In genomic region chr10:131579251-131580071, GRCh38 we compare ENCODE assay signal across 18 cellular contexts.
A peak's percentile ranks its signal among the peaks of the same experiment; 100 is the strongest.
DNase-seq lines count a peak whose midpoint lies in the region; ATAC-seq and TF ChIP-seq lines count a peak whose summit lies in the region.
"Had no signal": no experiment of that assay in that cellular context is flagged by ENCODE, and none has a peak within 500 bp of the region (broad histone marks: within the 10 kb centered on the region; RNA-seq: fewer than 3 reads in every experiment).

No MANE protein-coding gene starts in this region.

- H3K27me3 ChIP-seq in aorta (ENCODE audit: control insufficient read depth in 1 of 2, insufficient read depth in 2 of 2, low read length in 1 of 2), result no peaks in the 10 kb centered on the region
- no peaks in the 10 kb centered on the region; the same call in 1 of the 2 replicates for H3K27me3 ChIP-seq in MG63

- no peak for DNase-seq in stimulated activated naive CD8-positive, alpha-beta T cell treated with anti-CD3 and anti-CD28 coated beads, Interleukin-15, amount 100 ng/mL, for 72 hours
- DNase-seq in stimulated activated naive CD8-positive, alpha-beta T cell treated with anti-CD3 and anti-CD28 coated beads, Interleukin-15, Interleukin-2, amounts not matched to agents 100 U/mL and 50 U/mL, for 24 hours, result no peak
- peak; percentile 8 to 65 for DNase-seq in lower leg skin (ENCODE audit: low spot score in 2 of 2)
- DNase-seq in posterior vena cava (ENCODE audit: low spot score), result peak; percentile 59
- no peak for DNase-seq in aorta
- DNase-seq in NCI-H526 treated with DMSO at 0.1 percent for 48 hours (lab: John Stamatoyannopoulos, UW), result no peak
- no peak for DNase-seq in MG63
- DNase-seq: CD4-positive, CD25-positive, alpha-beta regulatory T cell; DMS79; GM23248; NCI-H1092; NCI-H1694; NCI-H2107; NCI-H226; OCI-M1 had no signal

- WGBS in lower leg skin, 2 donors, result 83 to 86% methylated on average over 19 of the region's 19 CpGs
- 79 to 80% methylated on average over 19 of the region's 19 CpGs for WGBS in aorta, 2 donors

- no peaks in the 10 kb centered on the region for H3K4me1 Mint-ChIP-seq in stimulated activated naive CD8-positive, alpha-beta T cell treated with anti-CD3 and anti-CD28 coated beads, Interleukin-15, amount 100 ng/mL, for 72 hours
- H3K4me1 Mint-ChIP-seq: CD4-positive, CD25-positive, alpha-beta regulatory T cell had no signal

- H3K36me3 ChIP-seq in aorta (ENCODE audit: control insufficient read depth in 1 of 2, insufficient read depth in 2 of 2, low read length in 1 of 2) (no peaks in the 10 kb centered on the region), MG63 (no peaks in the 10 kb centered on the region)

- no peaks in the 10 kb centered on the region for H3K27me3 Mint-ChIP-seq in stimulated activated naive CD8-positive, alpha-beta T cell treated with anti-CD3 and anti-CD28 coated beads, Interleukin-15, amount 100 ng/mL, for 72 hours

- H3K9me3 ChIP-seq in aorta (ENCODE audit: control insufficient read depth, low read length) (no peaks in the 10 kb centered on the region), MG63 (no peaks in the 10 kb centered on the region)

- no peaks in the 10 kb centered on the region for H3K4me1 ChIP-seq in aorta (ENCODE audit: control insufficient read depth in 1 of 2, insufficient read depth in 2 of 2, low read length in 2 of 2)

- no peak for TF ChIP-seq POLR2A in lower leg skin (IDR thresholded peaks at IDR 0.05)

- no peak overlapping the region for H3K4me3 ChIP-seq in lower leg skin (ENCODE audit: low read depth, poor library complexity, severe bottlenecking)
- H3K4me3 ChIP-seq in aorta (ENCODE audit: low read length in 2 of 2), result no peak overlapping the region
- no peak overlapping the region for H3K4me3 ChIP-seq in MG63
- H3K4me3 ChIP-seq: GM23248, K562 had no signal

- intact Hi-C loops in lower leg skin (cut with DNase I; ENCODE audit: low total_unique reads) (no loop called here), posterior vena cava (cut with DNase I) (no loop called here), aorta (cut with DNase I) (no loop called here)

- H3K27ac Mint-ChIP-seq in stimulated activated naive CD8-positive, alpha-beta T cell treated with anti-CD3 and anti-CD28 coated beads, Interleukin-15, amount 100 ng/mL, for 72 hours, result no peak overlapping the region
- H3K27ac Mint-ChIP-seq: CD4-positive, CD25-positive, alpha-beta regulatory T cell had no signal

- no peak overlapping the region for H3K4me3 Mint-ChIP-seq in stimulated activated naive CD8-positive, alpha-beta T cell treated with anti-CD3 and anti-CD28 coated beads, Interleukin-15, amount 100 ng/mL, for 72 hours
- H3K4me3 Mint-ChIP-seq: CD4-positive, CD25-positive, alpha-beta regulatory T cell had no signal

- H3K9me3 Mint-ChIP-seq in stimulated activated naive CD8-positive, alpha-beta T cell treated with anti-CD3 and anti-CD28 coated beads, Interleukin-15, amount 100 ng/mL, for 72 hours, result no peaks in the 10 kb centered on the region
- H3K9me3 Mint-ChIP-seq: CD4-positive, CD25-positive, alpha-beta regulatory T cell had no signal

- no peak overlapping the region for H3K27ac ChIP-seq in aorta (ENCODE audit: low read depth in 1 of 2, low read length in 2 of 2)
- H3K27ac ChIP-seq: GM23248, HL-60 had no signal

- ATAC-seq in stimulated activated naive CD8-positive, alpha-beta T cell treated with anti-CD3 and anti-CD28 coated beads, Interleukin-15, amount 100 ng/mL, for 72 hours, result peak; percentile 26
- ATAC-seq in stimulated activated naive CD8-positive, alpha-beta T cell treated with anti-CD3 and anti-CD28 coated beads, Interleukin-15, Interleukin-2, amounts not matched to agents 100 U/mL and 50 U/mL, for 24 hours, result no peak
- ATAC-seq in aorta (ENCODE audit: low FRiP score) (peak; percentile 26), HG03354 (IDR thresholded peaks at IDR 0.05; ENCODE audit: poor library complexity, severe bottlenecking, unreplicated experiment) (no peak)
- ATAC-seq: K562 had no signal

- TF ChIP-seq CTCF in lower leg skin (IDR thresholded peaks at IDR 0.05), result no peak

Comparison
In these comparisons a context has a peak if more than half of its experiments do, and no peak if none do; other contexts are left out.
1. ATAC-seq: peak in stimulated activated naive CD8-positive, alpha-beta T cell treated with anti-CD3 and anti-CD28 coated beads, Interleukin-15, amount 100 ng/mL, for 72 hours (single experiment) and aorta (single experiment); none in stimulated activated naive CD8-positive, alpha-beta T cell treated with anti-CD3 and anti-CD28 coated beads, Interleukin-15, Interleukin-2, amounts not matched to agents 100 U/mL and 50 U/mL, for 24 hours (single experiment) and HG03354 (single experiment).
2. DNase-seq: peak in lower leg skin (2 of 2) and posterior vena cava (single experiment); none in stimulated activated naive CD8-positive, alpha-beta T cell treated with anti-CD3 and anti-CD28 coated beads, Interleukin-15, amount 100 ng/mL, for 72 hours (0 of 2), stimulated activated naive CD8-positive, alpha-beta T cell treated with anti-CD3 and anti-CD28 coated beads, Interleukin-15, Interleukin-2, amounts not matched to agents 100 U/mL and 50 U/mL, for 24 hours (single experiment), aorta (0 of 2), NCI-H526 treated with DMSO at 0.1 percent for 48 hours (single experiment) and MG63 (single experiment).